8 cellular contexts compared by ENCODE assay signal in the genomic region with DNA sequence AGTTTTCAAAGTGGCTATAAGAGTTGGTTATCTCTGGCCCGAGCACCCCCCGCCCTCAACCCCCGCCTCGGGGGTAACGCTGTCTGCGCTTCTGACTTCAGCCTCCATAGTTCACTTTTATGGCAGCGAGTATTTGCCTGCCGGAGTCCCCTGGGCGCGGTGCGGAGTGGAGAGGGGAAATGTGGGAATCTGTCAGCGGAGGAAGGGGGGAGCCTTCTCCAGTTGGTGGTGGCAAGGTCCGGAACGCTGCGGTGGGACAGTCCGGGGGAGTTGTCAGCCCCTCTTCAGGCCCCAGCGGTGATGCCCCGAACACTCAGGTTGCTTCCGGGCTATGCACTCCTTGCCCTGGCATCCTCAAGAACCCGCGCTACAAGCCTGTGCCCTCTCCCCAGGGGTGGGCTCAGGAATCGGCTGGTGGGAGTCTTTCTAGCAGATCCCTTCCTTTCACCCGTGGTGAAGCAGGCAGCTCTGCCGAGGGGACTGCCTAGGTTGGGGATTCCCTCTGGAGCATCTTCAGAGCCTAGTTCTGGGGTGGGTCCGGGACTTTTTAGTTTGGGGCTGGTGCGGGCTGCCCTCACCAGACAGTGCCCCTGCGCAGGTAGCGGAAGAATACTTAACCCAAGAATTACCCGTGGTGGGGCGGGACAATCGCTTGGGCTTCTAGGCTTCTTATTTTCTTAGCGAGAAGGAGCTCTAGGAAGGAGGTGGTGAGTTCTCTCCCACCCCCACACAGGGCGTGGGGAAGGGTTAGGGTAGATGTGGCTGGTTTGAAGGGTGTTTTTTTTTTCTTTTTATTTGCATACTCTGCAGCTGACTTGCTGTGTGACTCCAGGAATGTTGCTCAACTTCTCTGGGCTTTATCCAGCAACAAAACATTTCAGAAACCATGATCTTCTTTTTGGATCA. TPM values are rescaled to one million over a fixed set of nuclear protein-coding genes. Genes with fewer than 3 reads are reported as not detected.
A peak's percentile ranks its signal among the peaks of the same experiment; 100 is the strongest.
DNase-seq lines count a peak whose midpoint lies in the region; ATAC-seq and TF ChIP-seq lines count a peak whose summit lies in the region.

No MANE protein-coding gene starts in this region.

- H3K9ac ChIP-seq in endodermal cell (ENCODE audit: extremely low read depth, low read length, poor library complexity, severe bottlenecking) (no peak overlapping the region), neuronal stem cell (ENCODE audit: low read depth, low read length, poor library complexity) (no peak overlapping the region)

- H3K9me3 Mint-ChIP-seq in CD4-positive, CD25-positive, alpha-beta regulatory T cell = no peaks in the 10 kb centered on the region
- H3K9me3 Mint-ChIP-seq in endodermal cell = no peaks in the 10 kb centered on the region

- H3K27me3 ChIP-seq in CD4-positive, CD25-positive, alpha-beta regulatory T cell (ENCODE audit: control insufficient read depth, insufficient read depth, low read length) = peaks cover 12% of the 10 kb centered on the region
- H3K27me3 ChIP-seq in endodermal cell (ENCODE audit: control insufficient read depth, insufficient read depth, low read length, poor library complexity, severe bottlenecking) (peaks cover 70% of the 10 kb centered on the region), neuronal stem cell (ENCODE audit: control insufficient read depth in 3 of 3, insufficient read depth in 3 of 3, low read depth in 1 of 3, low read length in 3 of 3) (peaks cover 0 to 64% (median 3%) of the 10 kb centered on the region in 3 experiments), foreskin keratinocyte (peaks cover 79% of the 10 kb centered on the region)

- H3K27ac Mint-ChIP-seq in CD4-positive, CD25-positive, alpha-beta regulatory T cell = no peak overlapping the region
- H3K27ac Mint-ChIP-seq in endodermal cell = no peak overlapping the region

- H3K9me3 ChIP-seq in CD4-positive, CD25-positive, alpha-beta regulatory T cell (ENCODE audit: control insufficient read depth in 2 of 2, low read length in 2 of 2) = no peaks in the 10 kb centered on the region
- no peaks in the 10 kb centered on the region for H3K9me3 ChIP-seq in endodermal cell (ENCODE audit: control insufficient read depth, low read length)
- H3K9me3 ChIP-seq in neuronal stem cell (replicated peaks in 1 of 2; ENCODE audit: control insufficient read depth in 2 of 2, insufficient read depth in 1 of 2, low read depth in 1 of 2, low read length in 2 of 2) = no peaks in the 10 kb centered on the region

- H3K4me1 Mint-ChIP-seq in CD4-positive, CD25-positive, alpha-beta regulatory T cell = peaks cover 0 to 19% (median 9%) of the 10 kb centered on the region in 4 donors
- H3K4me1 Mint-ChIP-seq in endodermal cell = peaks cover 13% of the 10 kb centered on the region

- H2BK5ac ChIP-seq in neuronal stem cell (ENCODE audit: low read length) = no peak overlapping the region

- H2AFZ ChIP-seq in neuronal stem cell (ENCODE audit: low read length) = peak overlapping the region; percentile 92

- peaks cover 7% of the 10 kb centered on the region for H3K79me1 ChIP-seq in neuronal stem cell (ENCODE audit: low read depth, low read length)

- no peak overlapping the region for H3K23ac ChIP-seq in neuronal stem cell (ENCODE audit: low read depth, low read length, poor library complexity)

- no peak overlapping the region for H4K8ac ChIP-seq in neuronal stem cell (ENCODE audit: low read depth, low read length)

- H3K14ac ChIP-seq in neuronal stem cell (ENCODE audit: low read length) = no peak overlapping the region

- H3K18ac ChIP-seq in neuronal stem cell (ENCODE audit: low read length) = peak overlapping the region; percentile 20

- peak in 1 of 3 donors; percentile 3 for DNase-seq in CD4-positive, CD25-positive, alpha-beta regulatory T cell
- DNase-seq in NCI-H2171 treated with DMSO at 0.1 percent for 48 hours (lab: John Stamatoyannopoulos, UW) (peak; percentile 43), endodermal cell (no peak), neuronal stem cell (ENCODE audit: low spot score) (no peak), foreskin keratinocyte (no peak), activated gamma-delta T cell (lab: John Stamatoyannopoulos, UW) (no peak)

- H3K27ac ChIP-seq in CD4-positive, CD25-positive, alpha-beta regulatory T cell (ENCODE audit: insufficient read depth, low read length, poor library complexity, severe bottlenecking) = no peak overlapping the region
- H3K27ac ChIP-seq in endodermal cell (ENCODE audit: low read depth, low read length) (no peak overlapping the region), neuronal stem cell (replicated peaks; ENCODE audit: low read length) (no peak overlapping the region), foreskin keratinocyte (no peak overlapping the region)

- no peaks in the 10 kb centered on the region for H3K36me3 Mint-ChIP-seq in CD4-positive, CD25-positive, alpha-beta regulatory T cell
- no peaks in the 10 kb centered on the region for H3K36me3 Mint-ChIP-seq in endodermal cell (ENCODE audit: low read depth)

- peak overlapping the region; percentile 21 for H2AK5ac ChIP-seq in neuronal stem cell (ENCODE audit: low read depth, low read length)

- peak overlapping the region; percentile 62 to 78 (median 64) for H3K4me3 Mint-ChIP-seq in CD4-positive, CD25-positive, alpha-beta regulatory T cell
- H3K4me3 Mint-ChIP-seq in endodermal cell = peak overlapping the region; percentile 66

- ATAC-seq in CD4-positive, CD25-positive, alpha-beta regulatory T cell (ENCODE audit: low read depth in 2 of 2) = no peak
- ATAC-seq in GM21737 (IDR thresholded peaks at IDR 0.05; ENCODE audit: unreplicated experiment) = no peak
- ATAC-seq in foreskin keratinocyte = no peak
- no peak for ATAC-seq in HG02588 (IDR thresholded peaks at IDR 0.05; ENCODE audit: unreplicated experiment)

- no peak overlapping the region for H3K4ac ChIP-seq in neuronal stem cell (ENCODE audit: low read length)

- WGBS in endodermal cell (ENCODE audit: insufficient coverage in 1 of 2, insufficient read length in 1 of 2), 2 experiments = 2 to 6% methylated on average over 7 to 32 of the region's 33 CpGs
- WGBS in neuronal stem cell (ENCODE audit: extremely low coverage in 2 of 2, insufficient read length in 2 of 2, insufficient replicate concordance in 1 of 2), 2 donors = no CpG with 5 or more reads among the region's 33 CpGs

- no peak overlapping the region for H4K91ac ChIP-seq in neuronal stem cell (ENCODE audit: low read depth, low read length, poor library complexity)

- no peak overlapping the region for H2BK15ac ChIP-seq in neuronal stem cell (ENCODE audit: low read length)

- TF ChIP-seq CTCF in endodermal cell (conservative IDR thresholded peaks at IDR 0.05) (no peak), foreskin keratinocyte (conservative IDR thresholded peaks at IDR 0.05) (no peak)

- no peaks in the 10 kb centered on the region for H3K36me3 ChIP-seq in CD4-positive, CD25-positive, alpha-beta regulatory T cell (ENCODE audit: control insufficient read depth, insufficient read depth, low read length)
- H3K36me3 ChIP-seq in endodermal cell (ENCODE audit: control insufficient read depth, insufficient read depth, low read length) = no peaks in the 10 kb centered on the region
- peaks cover 0 to 11% of the 10 kb centered on the region in 2 donors for H3K36me3 ChIP-seq in neuronal stem cell (replicated peaks in 1 of 2; ENCODE audit: control insufficient read depth in 2 of 2, insufficient read depth in 2 of 2, low read length in 2 of 2)

- no peak overlapping the region for H3K4me3 ChIP-seq in CD4-positive, CD25-positive, alpha-beta regulatory T cell (ENCODE audit: low read depth, low read length)
- H3K4me3 ChIP-seq in endodermal cell (ENCODE audit: low read length) (peak overlapping the region; percentile 76), neuronal stem cell (ENCODE audit: low read length in 2 of 2) (peak overlapping the region; percentile 61 to 84)

- H2BK12ac ChIP-seq in neuronal stem cell (ENCODE audit: low read length) = no peak overlapping the region

- H3K27me3 Mint-ChIP-seq in CD4-positive, CD25-positive, alpha-beta regulatory T cell = peaks cover 68% of the 10 kb centered on the region
- peaks cover 84% of the 10 kb centered on the region for H3K27me3 Mint-ChIP-seq in endodermal cell (ENCODE audit: insufficient read depth)

- no peak overlapping the region for H2BK120ac ChIP-seq in neuronal stem cell (ENCODE audit: low read depth, low read length)

- peak overlapping the region; percentile 95 for H3K4me2 ChIP-seq in neuronal stem cell (ENCODE audit: insufficient read depth, low read length, poor library complexity, severe bottlenecking)

- peaks cover 29% of the 10 kb centered on the region for H3K4me1 ChIP-seq in CD4-positive, CD25-positive, alpha-beta regulatory T cell (ENCODE audit: control insufficient read depth, insufficient read depth, low read length, poor library complexity, severe bottlenecking)
- H3K4me1 ChIP-seq in endodermal cell (ENCODE audit: control insufficient read depth, insufficient read depth, low read length) (peaks cover 7% of the 10 kb centered on the region), neuronal stem cell (ENCODE audit: control insufficient read depth in 2 of 2, insufficient read depth in 1 of 2, low read depth in 1 of 2, low read length in 2 of 2) (peaks cover 6 to 26% of the 10 kb centered on the region in 2 donors), foreskin keratinocyte (no peaks in the 10 kb centered on the region)

RNA-seq across cellular contexts. Expression of a gene that starts 1.6 kb away (rescaled TPM):
- total RNA-seq in CD4-positive, CD25-positive, alpha-beta regulatory T cell = not detected
- polyA plus RNA-seq in CD4-positive, CD25-positive, alpha-beta regulatory T cell = not detected
- total RNA-seq in endodermal cell (1 to 10 TPM; 1.3 to 1.6 TPM), foreskin keratinocyte (not detected in 2 replicates)
- 6.6 TPM for polyA plus RNA-seq in endodermal cell (2013, experiment 1 of 2)
- polyA plus RNA-seq in endodermal cell (2013, experiment 2 of 2) = 8.9 TPM
- 1.8 TPM for polyA plus RNA-seq in neuronal stem cell (2013, experiment 1 of 2)
- polyA plus RNA-seq in neuronal stem cell (2013, experiment 2 of 2) = 1.6 TPM
- polyA plus RNA-seq in foreskin keratinocyte = not detected in 2 replicates
